Comparison of ENCODE assay signal across 9 cellular contexts in the genomic region with DNA sequence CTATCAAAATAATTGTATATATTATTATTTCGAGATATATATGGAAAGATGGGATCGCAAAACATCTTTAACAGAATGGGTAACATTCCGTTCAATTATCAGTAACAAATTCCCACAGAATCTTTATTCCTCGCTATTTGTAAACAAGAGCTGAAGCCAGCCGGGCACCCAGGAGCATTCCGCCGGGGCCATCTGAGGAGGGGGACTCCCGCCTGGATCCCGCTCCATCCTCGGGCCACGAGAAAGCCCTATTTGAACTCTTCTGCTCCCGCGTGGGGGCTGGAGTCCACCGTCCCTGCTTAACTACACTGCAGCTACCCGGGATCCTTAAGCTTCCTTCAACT. TPM values are rescaled to one million over a fixed set of nuclear protein-coding genes. Genes with fewer than 3 reads are reported as not detected.
DNase-seq lines count a peak whose midpoint lies in the region; ATAC-seq and TF ChIP-seq lines count a peak whose summit lies in the region.
"Had no signal": no experiment of that assay in that cellular context is flagged by ENCODE, and none has a peak within 500 bp of the region (broad histone marks: within the 10 kb centered on the region; RNA-seq: fewer than 3 reads in every experiment).

No MANE protein-coding gene starts in this region.

- no peak overlapping the region for H2BK5ac ChIP-seq in trophoblast cell (ENCODE audit: low read depth, low read length, poor library complexity)

- CTCF ChIA-PET in Caco-2 (lab: Charles Lee), result interaction anchor here (1.3 kb wide), 1 partner anchor 32 kb away, joined by 3 read pairs; no protein-coding TSS in a partner anchor
- CTCF ChIA-PET in SK-N-SH (lab: Yijun Ruan, JAX), result interaction anchor here (0.8 to 1.5 kb wide), 4 partner anchors 11 to 32 kb away, joined by 3 to 5 read pairs (median 4); no protein-coding TSS in a partner anchor

- H3K4me1 ChIP-seq in Caco-2 (peaks cover 16% of the 10 kb centered on the region), SK-N-SH (ENCODE audit: control insufficient read depth in 1 of 2, insufficient read depth in 2 of 2, low read depth in 1 of 2, low read length in 1 of 2) (peaks cover 0 to 5% of the 10 kb centered on the region in 2 experiments; a peak in 2 of 4 replicates), trophoblast cell (ENCODE audit: control insufficient read depth in 1 of 2, insufficient read depth in 2 of 2, low read length in 2 of 2) (peaks cover 4 to 12% of the 10 kb centered on the region in 2 experiments)

- intact Hi-C loops in Caco-2 (cut with micrococcal nuclease; ENCODE audit: unreplicated experiment), result no loop called here

- no peaks in the 10 kb centered on the region for H3K27me3 ChIP-seq in Caco-2 (replicated peaks; ENCODE audit: control insufficient read depth, insufficient read depth, low read length)
- no peaks in the 10 kb centered on the region for H3K27me3 ChIP-seq in SK-N-SH (ENCODE audit: insufficient read depth)
- peaks cover 13% of the 10 kb centered on the region for H3K27me3 ChIP-seq in trophoblast cell (ENCODE audit: insufficient read depth, low read length)

- 11% methylated on average over 9 of the region's 15 CpGs for WGBS in SK-N-SH (ENCODE audit: low lambda C conversion rate)
- no CpG with 5 or more reads among the region's 15 CpGs for WGBS in trophoblast cell (ENCODE audit: extremely low coverage, insufficient coverage, insufficient read length)

- H3K9me3 ChIP-seq in Caco-2 (no peaks in the 10 kb centered on the region), SK-N-SH (0 out of 2 replicates have a peak, but pooled peaks cover 4% of the 10 kb centered on the region), trophoblast cell (ENCODE audit: insufficient read depth, low read depth, low read length) (peaks cover 3% of the 10 kb centered on the region)

- H3K4me2 ChIP-seq in SK-N-SH (peak overlapping the region; percentile 99), trophoblast cell (ENCODE audit: low read length) (peak overlapping the region; percentile 88)

- no peak for TF ChIP-seq RAD21 in SK-N-SH (IDR thresholded peaks at IDR 0.05; ENCODE audit: low read length)

- no peak overlapping the region for H3K14ac ChIP-seq in trophoblast cell (ENCODE audit: low read length)

- H2AFZ ChIP-seq in SK-N-SH (ENCODE audit: low read depth), result peak overlapping the region; percentile 97
- peak overlapping the region; percentile 18 for H2AFZ ChIP-seq in trophoblast cell (ENCODE audit: insufficient read depth, low read length, poor library complexity)

- peak overlapping the region; percentile 90 for H3K4me3 Mint-ChIP-seq in Caco-2 (ENCODE audit: unreplicated experiment)

- H3K27me3 Mint-ChIP-seq in Caco-2 (ENCODE audit: insufficient read depth, unreplicated experiment), result no peaks in the 10 kb centered on the region

- BruUV-seq in Caco-2 (replicated peaks; lab: Mats Ljungman, UMichigan), result no TSS peak

- H2BK120ac ChIP-seq in trophoblast cell (ENCODE audit: insufficient read depth, low read length, poor library complexity), result no peak overlapping the region

- H3K36me3 ChIP-seq in Caco-2 (ENCODE audit: control insufficient read depth, insufficient read depth, low read length) (no peaks in the 10 kb centered on the region), SK-N-SH (replicated peaks in 1 of 2; ENCODE audit: control insufficient read depth in 1 of 2, insufficient read depth in 2 of 2, low read length in 1 of 2) (peaks cover 0 to 25% of the 10 kb centered on the region in 2 experiments), trophoblast cell (ENCODE audit: control insufficient read depth in 1 of 2, insufficient read depth in 2 of 2, low read length in 2 of 2) (no peaks in the 10 kb centered on the region)

- ATAC-seq in HG03135 (IDR thresholded peaks at IDR 0.05; ENCODE audit: unreplicated experiment) (no peak), GM18520 (IDR thresholded peaks at IDR 0.05; ENCODE audit: unreplicated experiment) (no peak), GM21619 (IDR thresholded peaks at IDR 0.05; ENCODE audit: unreplicated experiment) (no peak)

- POLR2A ChIA-PET in Caco-2 (lab: Charles Lee) (interaction anchor here (0.6 to 1.1 kb wide), 2 partner anchors 15 to 178 kb away, joined by 3 to 4 read pairs; a partner anchor contains a TSS), SK-N-SH (lab: Yijun Ruan, JAX) (interaction anchor here (1.2 to 1.8 kb wide), 2 partner anchors 12 to 14 kb away, joined by 3 to 6 read pairs; a partner anchor contains a TSS)

- H3K27ac Mint-ChIP-seq in Caco-2 (ENCODE audit: unreplicated experiment), result no peak overlapping the region

- peaks cover 16% of the 10 kb centered on the region for H3K4me1 Mint-ChIP-seq in Caco-2 (ENCODE audit: low read depth, unreplicated experiment)

- H3K27ac ChIP-seq in SK-N-SH (ENCODE audit: low read depth in 2 of 2, low read length in 1 of 2) (peak overlapping the region; percentile 4 to 96; a peak in 2 of 4 replicates), trophoblast cell (ENCODE audit: low read depth, low read length) (no peak overlapping the region)

- H2AK5ac ChIP-seq in trophoblast cell (ENCODE audit: low read length), result no peak overlapping the region

- no peak overlapping the region for H3K18ac ChIP-seq in trophoblast cell (ENCODE audit: low read length)

- no peak overlapping the region for H3K23ac ChIP-seq in trophoblast cell (ENCODE audit: low read length)

- no peak overlapping the region for H3K4ac ChIP-seq in trophoblast cell (ENCODE audit: low read depth, low read length)

- no peaks in the 10 kb centered on the region for H3K9me2 ChIP-seq in SK-N-SH

- TF ChIP-seq EP300 in SK-N-SH (IDR thresholded peaks at IDR 0.05; ENCODE audit: borderline replicate concordance in 1 of 2, low read depth in 1 of 2, low read length in 1 of 2), result no peak

- H4K20me1 ChIP-seq in SK-N-SH (ENCODE audit: insufficient read depth), result no peaks in the 10 kb centered on the region

- peak overlapping the region; percentile 99 for H3K9ac ChIP-seq in SK-N-SH
- no peak overlapping the region for H3K9ac ChIP-seq in trophoblast cell (ENCODE audit: low read length)

- peaks cover 10% of the 10 kb centered on the region for H3K36me3 Mint-ChIP-seq in Caco-2 (ENCODE audit: insufficient read depth, unreplicated experiment)

- H3K4me3 ChIP-seq in Caco-2 (ENCODE audit: low read depth, low read length) (peak overlapping the region; percentile 88), SK-N-SH (ENCODE audit: low read depth in 2 of 2, low read length in 1 of 2) (peak overlapping the region; percentile 71 to 92), fibroblast of pulmonary artery (replicated peaks; ENCODE audit: low read depth, low read length) (peak overlapping the region; percentile 82), trophoblast cell (ENCODE audit: low read depth, low read length) (peak overlapping the region; percentile 80)

- H4K91ac ChIP-seq in trophoblast cell (ENCODE audit: low read depth, low read length), result no peak overlapping the region

- no peak overlapping the region for H4K12ac ChIP-seq in trophoblast cell (ENCODE audit: low read depth, low read length)

- no peaks in the 10 kb centered on the region for H3K9me3 Mint-ChIP-seq in Caco-2 (ENCODE audit: unreplicated experiment)

- H4K8ac ChIP-seq in trophoblast cell (ENCODE audit: low read depth, low read length), result no peak overlapping the region

- H3K79me1 ChIP-seq in trophoblast cell (ENCODE audit: low read length), result peaks cover 2% of the 10 kb centered on the region

- H3K79me2 ChIP-seq in SK-N-SH (ENCODE audit: insufficient read depth) (peaks cover 59% of the 10 kb centered on the region), trophoblast cell (ENCODE audit: control insufficient read depth, insufficient read depth, low read length, poor library complexity) (no peaks in the 10 kb centered on the region)

- no peak overlapping the region for H2BK12ac ChIP-seq in trophoblast cell (ENCODE audit: low read length)

- TF ChIP-seq CTCF in Caco-2 (IDR thresholded peaks at IDR 0.05; ENCODE audit: insufficient read depth in 1 of 2, low read depth in 1 of 2, low read length in 1 of 2, severe bottlenecking in 1 of 2, unreplicated experiment in 1 of 2) (no peak), SK-N-SH (IDR thresholded peaks at IDR 0.05) (no peak), fibroblast of pulmonary artery (IDR thresholded peaks at IDR 0.05; ENCODE audit: low read length, missing control alignments) (no peak), GM20000 (IDR thresholded peaks at IDR 0.05; ENCODE audit: extremely low read depth, missing control alignments) (no peak)

- DNase-seq in Caco-2 (no peak), SK-N-SH (no peak), fibroblast of pulmonary artery (ENCODE audit: low read depth) (no peak), trophoblast cell (peak in 1 of 2 donors; percentile 31), GM20000 (ENCODE audit: low spot score) (no peak)
- DNase-seq: SHP77 had no signal

- peaks cover 28% of the 10 kb centered on the region for H3F3A ChIP-seq in SK-N-SH (replicated peaks; ENCODE audit: insufficient read depth)

TF ChIP-seq in SK-N-SH, 30 proteins besides CTCF, POLR2A, EP300 and RAD21:
- TF ChIP-seq GATA2 (CRISPR knock-in tag; IDR thresholded peaks at IDR 0.05) (no peak), MXI1 (IDR thresholded peaks at IDR 0.05; ENCODE audit: low read depth, low read length) (no peak), NFIC (IDR thresholded peaks at IDR 0.05; ENCODE audit: borderline replicate concordance) (no peak)
- TF ChIP-seq, protein P1, sequence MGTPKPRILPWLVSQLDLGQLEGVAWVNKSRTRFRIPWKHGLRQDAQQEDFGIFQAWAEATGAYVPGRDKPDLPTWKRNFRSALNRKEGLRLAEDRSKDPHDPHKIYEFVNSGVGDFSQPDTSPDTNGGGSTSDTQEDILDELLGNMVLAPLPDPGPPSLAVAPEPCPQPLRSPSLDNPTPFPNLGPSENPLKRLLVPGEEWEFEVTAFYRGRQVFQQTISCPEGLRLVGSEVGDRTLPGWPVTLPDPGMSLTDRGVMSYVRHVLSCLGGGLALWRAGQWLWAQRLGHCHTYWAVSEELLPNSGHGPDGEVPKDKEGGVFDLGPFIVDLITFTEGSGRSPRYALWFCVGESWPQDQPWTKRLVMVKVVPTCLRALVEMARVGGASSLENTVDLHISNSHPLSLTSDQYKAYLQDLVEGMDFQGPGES (IDR thresholded peaks at IDR 0.05; ENCODE audit: low read depth, low read length), result no peak

RNA-seq across cellular contexts. Expression of a gene that starts 0.7 kb away (rescaled TPM):
- 9.8 and 14.4 TPM in 2 replicates for total RNA-seq in Caco-2 (2022)
- 21.9 and 34.1 TPM in 2 replicates for polyA plus RNA-seq in SK-N-SH (2012; rRNA removed)
- 17.9 and 24.9 TPM in 2 replicates for polyA plus RNA-seq in SK-N-SH (2012; cell fraction: cytosol; rRNA removed)
- 32.5 and 33.8 TPM in 2 replicates for polyA plus RNA-seq in SK-N-SH (2012; cell fraction: nucleus; rRNA removed)
- polyA plus RNA-seq in trophoblast cell (2013), result 1.2 TPM in 2 replicates

RNA-seq across cellular contexts. Expression of a gene that starts 14.5 kb away (rescaled TPM):
- total RNA-seq in Caco-2 (2022), result 33.8 and 38.3 TPM in 2 replicates
- polyA plus RNA-seq in SK-N-SH (2012; rRNA removed), result 52.8 and 63.7 TPM in 2 replicates
- 59.7 and 64.2 TPM in 2 replicates for polyA plus RNA-seq in SK-N-SH (2012; cell fraction: cytosol; rRNA removed)
- polyA plus RNA-seq in SK-N-SH (2012; cell fraction: nucleus; rRNA removed), result 38.9 and 43.1 TPM in 2 replicates
- 33.5 and 36.3 TPM in 2 replicates for polyA plus RNA-seq in trophoblast cell (2013)
